Comparison of ENCODE assay signal across 17 cellular contexts in genomic region chr3:71393745-71394144, GRCh38.
A peak's percentile ranks its signal among the peaks of the same experiment; 100 is the strongest.
DNase-seq lines count a peak whose midpoint lies in the region; ATAC-seq and TF ChIP-seq lines count a peak whose summit lies in the region.
"Had no signal": no experiment of that assay in that cellular context is flagged by ENCODE, and none has a peak within 500 bp of the region (broad histone marks: within the 10 kb centered on the region; RNA-seq: fewer than 3 reads in every experiment).

No MANE protein-coding gene starts in this region.

- H3K4me1 ChIP-seq in OCI-LY3 (ENCODE audit: low read length): peaks cover 89% of the 10 kb centered on the region
- H3K4me1 ChIP-seq: HAP-1 had no signal

- no peaks in the 10 kb centered on the region for H3K36me3 Mint-ChIP-seq in stimulated activated naive CD8-positive, alpha-beta T cell treated with anti-CD3 and anti-CD28 coated beads, Interleukin-15, Interleukin-2, amounts not matched to agents 100 ng/mL and 50 ng/mL, for 24 hours (ENCODE audit: low read depth)
- H3K36me3 Mint-ChIP-seq in chondrocyte (ENCODE audit: low read depth) (peaks cover 4% of the 10 kb centered on the region), T-cell (peaks cover 11% of the 10 kb centered on the region)

- H3K4me2 ChIP-seq in OCI-LY3 (ENCODE audit: low read length): peak overlapping the region; percentile 58

- H3K9me3 Mint-ChIP-seq in stimulated activated naive CD8-positive, alpha-beta T cell treated with anti-CD3 and anti-CD28 coated beads, Interleukin-15, Interleukin-2, amounts not matched to agents 100 ng/mL and 50 ng/mL, for 24 hours: no peaks in the 10 kb centered on the region
- no peaks in the 10 kb centered on the region for H3K9me3 Mint-ChIP-seq in chondrocyte (ENCODE audit: low read depth)
- H3K9me3 Mint-ChIP-seq in T-cell: no peaks in the 10 kb centered on the region

- TF ChIP-seq POLR2A in lower leg skin (IDR thresholded peaks at IDR 0.05): no peak

- CTCF ChIA-PET in T-cell (lab: Charles Lee): no interaction called here

- 0 out of 2 replicates have a peak, but pooled peaks cover 3% of the 10 kb centered on the region for H4K20me1 ChIP-seq in OCI-LY3 (ENCODE audit: insufficient read depth, low read length)

- H3K4me3 Mint-ChIP-seq in stimulated activated naive CD8-positive, alpha-beta T cell treated with anti-CD3 and anti-CD28 coated beads, Interleukin-15, Interleukin-2, amounts not matched to agents 100 ng/mL and 50 ng/mL, for 24 hours: no peak overlapping the region
- H3K4me3 Mint-ChIP-seq in chondrocyte (ENCODE audit: unreplicated experiment) (no peak overlapping the region), T-cell (no peak overlapping the region)

- no peaks in the 10 kb centered on the region for H3K27me3 Mint-ChIP-seq in stimulated activated naive CD8-positive, alpha-beta T cell treated with anti-CD3 and anti-CD28 coated beads, Interleukin-15, Interleukin-2, amounts not matched to agents 100 ng/mL and 50 ng/mL, for 24 hours
- H3K27me3 Mint-ChIP-seq in chondrocyte (ENCODE audit: low read depth): no peaks in the 10 kb centered on the region
- no peaks in the 10 kb centered on the region for H3K27me3 Mint-ChIP-seq in T-cell

- H3K4me1 Mint-ChIP-seq in stimulated activated naive CD8-positive, alpha-beta T cell treated with anti-CD3 and anti-CD28 coated beads, Interleukin-15, Interleukin-2, amounts not matched to agents 100 ng/mL and 50 ng/mL, for 24 hours (ENCODE audit: low read depth): peaks cover 92% of the 10 kb centered on the region
- H3K4me1 Mint-ChIP-seq in chondrocyte (ENCODE audit: low read depth) (peaks cover 76% of the 10 kb centered on the region), T-cell (peaks cover 77 to 84% (median 79%) of the 10 kb centered on the region in 3 donors)

- POLR2A ChIA-PET in T-cell (lab: Charles Lee): no interaction called here

- no peaks in the 10 kb centered on the region for H3K9me3 ChIP-seq in OCI-LY3 (ENCODE audit: insufficient read depth, low read length)
- H3K9me3 ChIP-seq: HAP-1, MG63 had no signal

- intact Hi-C loops in lower leg skin (cut with DNase I; ENCODE audit: low total_unique reads): no loop called here

- DNase-seq in stimulated activated naive CD8-positive, alpha-beta T cell treated with anti-CD3 and anti-CD28 coated beads, Interleukin-15, Interleukin-2, amounts not matched to agents 100 U/mL and 50 U/mL, for 24 hours: no peak
- DNase-seq in chondrocyte (ENCODE audit: low spot score): no peak
- no peak for DNase-seq in COR-L47 (lab: John Stamatoyannopoulos, UW)
- no peak for DNase-seq in lower leg skin (ENCODE audit: low spot score in 2 of 2)
- no peak for DNase-seq in T-cell
- no peak for DNase-seq in effector CD4-positive, alpha-beta T cell
- DNase-seq: ACHN, DMS153, KBM-7, MG63, NCI-H1092 treated with DMSO at 0.1 percent for 48 hours, NCI-H1694 treated with DMSO at 0.1 percent for 48 hours, NCI-H446, NCI-H748 treated with DMSO at 0.1 percent for 48 hours had no signal

- no peaks in the 10 kb centered on the region for H3K79me2 ChIP-seq in OCI-LY3 (ENCODE audit: low read length)

- TF ChIP-seq CTCF in OCI-LY3 (IDR thresholded peaks at IDR 0.05; ENCODE audit: low read depth, low read length) (no peak), chondrocyte (IDR thresholded peaks at IDR 0.05) (no peak), lower leg skin (IDR thresholded peaks at IDR 0.05) (no peak)

- H2AFZ ChIP-seq in OCI-LY3 (ENCODE audit: low read depth, low read length): no peak overlapping the region

- H3K4me3 ChIP-seq in OCI-LY3 (ENCODE audit: low read length) (peak overlapping the region; percentile 23), lower leg skin (ENCODE audit: low read depth, poor library complexity, severe bottlenecking) (no peak overlapping the region)
- H3K4me3 ChIP-seq: HAP-1, MG63 had no signal

- H3K27me3 ChIP-seq in OCI-LY3 (ENCODE audit: low read depth, low read length): peaks cover 50% of the 10 kb centered on the region
- H3K27me3 ChIP-seq: MG63 had no signal

- no peak for ATAC-seq in stimulated activated naive CD8-positive, alpha-beta T cell treated with anti-CD3 and anti-CD28 coated beads, Interleukin-15, Interleukin-2, amounts not matched to agents 100 U/mL and 50 U/mL, for 24 hours
- ATAC-seq in T-cell (replicated peaks in 1 of 4): no peak

- no peak overlapping the region for H3K9ac ChIP-seq in OCI-LY3 (ENCODE audit: low read length)

- 89 to 96% methylated on average over 2 of the region's 2 CpGs for WGBS in lower leg skin, 2 donors

- H3K27ac ChIP-seq in OCI-LY3 (ENCODE audit: low read length): no peak overlapping the region

- no peaks in the 10 kb centered on the region for H3K36me3 ChIP-seq in OCI-LY3 (replicated peaks; ENCODE audit: low read depth, low read length)
- H3K36me3 ChIP-seq: HAP-1, MG63 had no signal

- peak overlapping the region; percentile 80 for H3K27ac Mint-ChIP-seq in stimulated activated naive CD8-positive, alpha-beta T cell treated with anti-CD3 and anti-CD28 coated beads, Interleukin-15, Interleukin-2, amounts not matched to agents 100 ng/mL and 50 ng/mL, for 24 hours
- H3K27ac Mint-ChIP-seq in chondrocyte (ENCODE audit: unreplicated experiment): peak overlapping the region; percentile 32
- peak overlapping the region in 1 of 2 donors; percentile 59 for H3K27ac Mint-ChIP-seq in T-cell
